Comparison of ENCODE assay signal across 1 cellular context in the genomic region with DNA sequence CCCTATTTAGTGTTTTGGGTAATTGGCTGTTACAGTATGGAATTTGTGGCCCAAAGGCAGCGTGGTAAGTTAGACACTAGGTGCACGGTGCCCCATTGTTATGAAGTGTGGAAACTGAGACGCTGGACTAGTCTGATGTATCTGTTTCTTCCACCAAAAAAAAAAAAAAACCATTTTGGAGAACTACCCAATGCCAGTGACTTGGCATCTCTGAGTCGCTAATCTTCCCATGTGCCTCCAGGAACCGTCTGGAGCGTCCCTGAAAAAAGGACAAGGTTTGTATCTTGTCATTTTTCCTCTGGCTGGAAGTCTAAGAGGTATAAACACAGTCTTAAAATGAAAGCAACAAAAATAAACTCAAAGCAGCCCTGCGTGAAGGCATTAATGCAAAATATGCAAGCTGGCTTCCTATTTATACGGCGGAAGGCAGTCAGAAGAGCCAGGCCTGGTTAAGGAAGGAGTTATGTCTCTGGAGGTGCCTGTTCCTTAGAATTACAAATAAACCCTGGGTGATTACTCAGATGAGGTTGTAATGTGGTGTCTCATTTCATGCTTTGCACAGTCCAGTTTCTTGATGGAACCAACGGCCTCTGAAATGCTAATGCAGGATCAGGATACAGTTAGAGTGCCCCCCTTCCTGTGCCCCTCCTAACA.
TF ChIP-seq lines count a peak whose summit lies in the region.

No MANE protein-coding gene starts in this region.

TF ChIP-seq in HCT116, 20 proteins besides CTCF, POLR2A, EP300 and RAD21:
- no peak for TF ChIP-seq CBX3 (IDR thresholded peaks at IDR 0.05; ENCODE audit: low read depth)
- no peak for TF ChIP-seq YY1 (IDR thresholded peaks at IDR 0.05; ENCODE audit: extremely low read depth, insufficient replicate concordance, low read depth, low read length)
- no peak for TF ChIP-seq ZNF274 (IDR thresholded peaks at IDR 0.05; ENCODE audit: low read depth, low read length)
- TF ChIP-seq EGR1 (IDR thresholded peaks at IDR 0.05; ENCODE audit: low read depth), result no peak
- TF ChIP-seq, protein P1, sequence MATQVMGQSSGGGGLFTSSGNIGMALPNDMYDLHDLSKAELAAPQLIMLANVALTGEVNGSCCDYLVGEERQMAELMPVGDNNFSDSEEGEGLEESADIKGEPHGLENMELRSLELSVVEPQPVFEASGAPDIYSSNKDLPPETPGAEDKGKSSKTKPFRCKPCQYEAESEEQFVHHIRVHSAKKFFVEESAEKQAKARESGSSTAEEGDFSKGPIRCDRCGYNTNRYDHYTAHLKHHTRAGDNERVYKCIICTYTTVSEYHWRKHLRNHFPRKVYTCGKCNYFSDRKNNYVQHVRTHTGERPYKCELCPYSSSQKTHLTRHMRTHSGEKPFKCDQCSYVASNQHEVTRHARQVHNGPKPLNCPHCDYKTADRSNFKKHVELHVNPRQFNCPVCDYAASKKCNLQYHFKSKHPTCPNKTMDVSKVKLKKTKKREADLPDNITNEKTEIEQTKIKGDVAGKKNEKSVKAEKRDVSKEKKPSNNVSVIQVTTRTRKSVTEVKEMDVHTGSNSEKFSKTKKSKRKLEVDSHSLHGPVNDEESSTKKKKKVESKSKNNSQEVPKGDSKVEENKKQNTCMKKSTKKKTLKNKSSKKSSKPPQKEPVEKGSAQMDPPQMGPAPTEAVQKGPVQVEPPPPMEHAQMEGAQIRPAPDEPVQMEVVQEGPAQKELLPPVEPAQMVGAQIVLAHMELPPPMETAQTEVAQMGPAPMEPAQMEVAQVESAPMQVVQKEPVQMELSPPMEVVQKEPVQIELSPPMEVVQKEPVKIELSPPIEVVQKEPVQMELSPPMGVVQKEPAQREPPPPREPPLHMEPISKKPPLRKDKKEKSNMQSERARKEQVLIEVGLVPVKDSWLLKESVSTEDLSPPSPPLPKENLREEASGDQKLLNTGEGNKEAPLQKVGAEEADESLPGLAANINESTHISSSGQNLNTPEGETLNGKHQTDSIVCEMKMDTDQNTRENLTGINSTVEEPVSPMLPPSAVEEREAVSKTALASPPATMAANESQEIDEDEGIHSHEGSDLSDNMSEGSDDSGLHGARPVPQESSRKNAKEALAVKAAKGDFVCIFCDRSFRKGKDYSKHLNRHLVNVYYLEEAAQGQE (IDR thresholded peaks at IDR 0.05; ENCODE audit: low read depth), result no peak
- no peak for TF ChIP-seq POLR2AphosphoS5 (IDR thresholded peaks at IDR 0.05; ENCODE audit: low read depth, low read length)
- TF ChIP-seq EZH2phosphoT487 (IDR thresholded peaks at IDR 0.05; ENCODE audit: borderline replicate concordance), result no peak
- no peak for TF ChIP-seq TCF7L2 (IDR thresholded peaks at IDR 0.05; ENCODE audit: borderline replicate concordance, extremely low read depth, insufficient read depth, insufficient read length)
- no peak for TF ChIP-seq SP1 (IDR thresholded peaks at IDR 0.05; ENCODE audit: low read depth)
- TF ChIP-seq SRF (IDR thresholded peaks at IDR 0.05; ENCODE audit: low read depth), result no peak
- TF ChIP-seq, protein P2, sequence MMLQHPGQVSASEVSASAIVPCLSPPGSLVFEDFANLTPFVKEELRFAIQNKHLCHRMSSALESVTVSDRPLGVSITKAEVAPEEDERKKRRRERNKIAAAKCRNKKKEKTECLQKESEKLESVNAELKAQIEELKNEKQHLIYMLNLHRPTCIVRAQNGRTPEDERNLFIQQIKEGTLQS (IDR thresholded peaks at IDR 0.05), result no peak
- TF ChIP-seq CEBPB (IDR thresholded peaks at IDR 0.05; ENCODE audit: low read depth), result no peak
- TF ChIP-seq EZH2 (IDR thresholded peaks at IDR 0.05), result no peak
